In genomic region chr7:113768256-113768847, GRCh38 we compare ENCODE assay signal across 29 cellular contexts.
DNase-seq lines count a peak whose midpoint lies in the region; FAIRE-seq and TF ChIP-seq lines count a peak whose summit lies in the region.
"Had no signal": no experiment of that assay in that cellular context is flagged by ENCODE, and none has a peak within 500 bp of the region (broad histone marks: within the 10 kb centered on the region; RNA-seq: fewer than 3 reads in every experiment).

No MANE protein-coding gene starts in this region.

- no peak for TF ChIP-seq CTCF in foreskin fibroblast (IDR thresholded peaks at IDR 0.05; ENCODE audit: low read depth, low read length)

- no peak overlapping the region for H3K4me3 ChIP-seq in foreskin fibroblast (ENCODE audit: low read depth in 1 of 2, low read length in 2 of 2)
- H3K4me3 ChIP-seq: adrenal gland, heart left ventricle, ovary, suprapubic skin, upper lobe of left lung had no signal

- FAIRE-seq in A204.1 (lab: Jason Lieb, UNC), result peak; percentile 23

- in situ Hi-C loops in KBM-7 (cut with MboI; ENCODE audit: low pct_unique_long_range_greater_than_20kb, low sequenced_read_pairs), result no loop called here

- peak; percentile 29 for DNase-seq in KBM-7
- DNase-seq in RPMI8226, result peak; percentile 53
- DNase-seq in iris pigment epithelial cell (ENCODE audit: low read depth), result peak; percentile 3
- DNase-seq in hippocampal formation (lab: John Stamatoyannopoulos, UW), result no peak
- no peak for DNase-seq in foreskin fibroblast
- DNase-seq in NCI-H2227 (lab: John Stamatoyannopoulos, UW; ENCODE audit: unreplicated experiment), result no peak
- DNase-seq in activated T-cell treated with anti-CD3 and anti-CD28 coated beads, Interleukin-2, amount 50 U/mL, for 48 hours, result no peak
- DNase-seq: activated CD4-positive, alpha-beta memory T cell treated with anti-CD3 and anti-CD28 coated beads, Interleukin-2, amount 10 ng/mL, durations not matched to agents 7 days and 5 days; activated CD4-positive, CD25-positive, alpha-beta regulatory T cell treated with anti-CD3 and anti-CD28 coated beads, Interleukin-2, amount 50 U/mL, for 72 hours; activated CD8-positive, alpha-beta memory T cell treated with anti-CD3 and anti-CD28 coated beads, Interleukin-2, amount 50 U/mL, for 4 hours; activated naive CD4-positive, alpha-beta T cell treated with anti-CD3 and anti-CD28 coated beads for 36 hours; adrenal gland; brain microvascular endothelial cell; CD4-positive, CD25-positive, alpha-beta regulatory T cell; cerebellar nuclear complex; DND-41; foreskin keratinocyte; heart left ventricle; NCI-H1436 treated with DMSO at 0.1 percent for 48 hours; NCI-H510A; nephron progenitor cell; ovary; PC-3; Right ventricle myocardium superior; stimulated activated naive CD4-positive, alpha-beta T cell; T-helper 2 cell; upper lobe of left lung had no signal

Comparison
In these comparisons a context has a peak if more than half of its experiments do, and no peak if none do; other contexts are left out.
1. DNase-seq: peak in KBM-7 (single experiment), RPMI8226 (single experiment) and iris pigment epithelial cell (single experiment); none in hippocampal formation (0 of 2), foreskin fibroblast (0 of 2), NCI-H2227 (single experiment) and activated T-cell treated with anti-CD3 and anti-CD28 coated beads, Interleukin-2, amount 50 U/mL, for 48 hours (0 of 2).